In genomic region chr6:31403283-31403989, GRCh38 we compare ENCODE assay signal across 8 cellular contexts. TPM values are rescaled to one million over a fixed set of nuclear protein-coding genes. Genes with fewer than 3 reads are reported as not detected.
A peak's percentile ranks its signal among the peaks of the same experiment; 100 is the strongest.
DNase-seq lines count a peak whose midpoint lies in the region; ATAC-seq and TF ChIP-seq lines count a peak whose summit lies in the region.

MICA (plus strand) TSS chr6:31403595; CDS start chr6:31403633, 38 bp downstream.

- peak within 1 kb of the TSS; percentile 84 for H3K4me3 ChIP-seq in ACC112 (ENCODE audit: low read depth, low read length)
- H3K4me3 ChIP-seq in right atrium auricular region: peak within 1 kb of the TSS; percentile 53 to 75
- H3K4me3 ChIP-seq in upper lobe of right lung: peak within 1 kb of the TSS; percentile 96

- H3K27ac Mint-ChIP-seq in T-helper 1 cell treated with Interleukin-12 subunit alpha and Interleukin-12 subunit beta and Interleukin-4 antibody, amounts not matched to agents 30 μg/mL and 1 μg/mL, for 36 hours: peak within 1 kb of the TSS; percentile 82
- H3K27ac Mint-ChIP-seq in progenitor cell of endocrine pancreas: peak within 1 kb of the TSS; percentile 90

- no peaks in the 10 kb centered on the region for H3K27me3 ChIP-seq in ACC112 (ENCODE audit: insufficient read depth, low read length)
- no peaks in the 10 kb centered on the region for H3K27me3 ChIP-seq in right atrium auricular region
- H3K27me3 ChIP-seq in upper lobe of right lung: no peaks in the 10 kb centered on the region

- H3K9me3 Mint-ChIP-seq in T-helper 1 cell treated with Interleukin-12 subunit alpha and Interleukin-12 subunit beta and Interleukin-4 antibody, amounts not matched to agents 30 μg/mL and 1 μg/mL, for 36 hours: no peaks in the 10 kb centered on the region
- H3K9me3 Mint-ChIP-seq in progenitor cell of endocrine pancreas (ENCODE audit: low read depth): peaks cover 8% of the 10 kb centered on the region

- H2AFZ ChIP-seq in ACC112 (ENCODE audit: low read length, unreplicated experiment): no peak within 1 kb of the TSS

- no peaks in the 10 kb centered on the region for H3K36me3 ChIP-seq in ACC112 (ENCODE audit: insufficient read depth, low read length)
- no peaks in the 10 kb centered on the region for H3K36me3 ChIP-seq in right atrium auricular region
- no peaks in the 10 kb centered on the region for H3K36me3 ChIP-seq in upper lobe of right lung

- H3K4me3 Mint-ChIP-seq in T-helper 1 cell treated with Interleukin-12 subunit alpha and Interleukin-12 subunit beta and Interleukin-4 antibody, amounts not matched to agents 30 μg/mL and 1 μg/mL, for 36 hours: peak within 1 kb of the TSS; percentile 92
- peak within 1 kb of the TSS; percentile 95 for H3K4me3 Mint-ChIP-seq in progenitor cell of endocrine pancreas (ENCODE audit: low read depth)

- H3K4me1 ChIP-seq in ACC112 (ENCODE audit: control insufficient read depth, insufficient read depth, low read length, unreplicated experiment): peaks cover 27% of the 10 kb centered on the region
- H3K4me1 ChIP-seq in right atrium auricular region: peaks cover 0 to 56% of the 10 kb centered on the region in 2 donors
- H3K4me1 ChIP-seq in upper lobe of right lung: peaks cover 58% of the 10 kb centered on the region

- H3K27ac ChIP-seq in ACC112 (ENCODE audit: low read depth, low read length) (peak within 1 kb of the TSS; percentile 70), angular gyrus (ENCODE audit: low read depth, low read length) (peak within 1 kb of the TSS; percentile 59), right atrium auricular region (peak within 1 kb of the TSS; percentile 99), upper lobe of right lung (peak within 1 kb of the TSS; percentile 99)

- peaks cover 72% of the 10 kb centered on the region for H3K79me2 ChIP-seq in ACC112 (ENCODE audit: control insufficient read depth, insufficient read depth, low read length, unreplicated experiment)

- H3K9me3 ChIP-seq in right atrium auricular region (no peaks in the 10 kb centered on the region), upper lobe of right lung (no peaks in the 10 kb centered on the region)

- intact Hi-C loops in upper lobe of right lung (cut with DNase I): no loop called here

- H3K4me1 Mint-ChIP-seq in T-helper 1 cell treated with Interleukin-12 subunit alpha and Interleukin-12 subunit beta and Interleukin-4 antibody, amounts not matched to agents 30 μg/mL and 1 μg/mL, for 36 hours (ENCODE audit: low read depth): peaks cover 53% of the 10 kb centered on the region
- peaks cover 20% of the 10 kb centered on the region for H3K4me1 Mint-ChIP-seq in progenitor cell of endocrine pancreas (ENCODE audit: low read depth)

- peak; percentile 97 for DNase-seq in right atrium auricular region (ENCODE audit: low spot score)
- DNase-seq in progenitor cell of endocrine pancreas (ENCODE audit: low spot score, unreplicated experiment): peak; percentile 71
- DNase-seq in upper lobe of right lung: peak; percentile 95

- TF ChIP-seq CTCF in right atrium auricular region (IDR thresholded peaks at IDR 0.05) (peak in 1 of 2 donors; percentile 33), progenitor cell of endocrine pancreas (IDR thresholded peaks at IDR 0.05; ENCODE audit: unreplicated experiment) (peak; percentile 16), upper lobe of right lung (IDR thresholded peaks at IDR 0.05) (no peak)

- H3K27me3 Mint-ChIP-seq in T-helper 1 cell treated with Interleukin-12 subunit alpha and Interleukin-12 subunit beta and Interleukin-4 antibody, amounts not matched to agents 30 μg/mL and 1 μg/mL, for 36 hours (ENCODE audit: low read depth): peaks cover 3% of the 10 kb centered on the region
- peaks cover 46% of the 10 kb centered on the region for H3K27me3 Mint-ChIP-seq in progenitor cell of endocrine pancreas

- H3K36me3 Mint-ChIP-seq in T-helper 1 cell treated with Interleukin-12 subunit alpha and Interleukin-12 subunit beta and Interleukin-4 antibody, amounts not matched to agents 30 μg/mL and 1 μg/mL, for 36 hours (ENCODE audit: low read depth): peaks cover 6% of the 10 kb centered on the region
- peaks cover 3% of the 10 kb centered on the region for H3K36me3 Mint-ChIP-seq in progenitor cell of endocrine pancreas (ENCODE audit: insufficient read depth)

- ATAC-seq in GM18909 (IDR thresholded peaks at IDR 0.05; ENCODE audit: poor library complexity, unreplicated experiment) (peak; percentile 70), HG03571 (IDR thresholded peaks at IDR 0.05; ENCODE audit: unreplicated experiment) (peak; percentile 66), upper lobe of right lung (peak; percentile 88)

RNA-seq across cellular contexts. Expression of gene MICA, which starts in this region (rescaled TPM):
- total RNA-seq in right atrium auricular region (10 to 100 TPM; 11.1 to 15.1 TPM), progenitor cell of endocrine pancreas (8.9 and 10.1 TPM in 2 replicates), upper lobe of right lung (36.6 TPM)

Comparison
In these comparisons a context has a peak if more than half of its experiments do, and no peak if none do; other contexts are left out.
1. Peak in every context shown above with its lines: DNase-seq, ATAC-seq, H3K4me3 ChIP-seq and H3K27ac ChIP-seq.